1 cellular context compared by ENCODE assay signal in genomic region chr4:30938956-30939528, GRCh38.
TF ChIP-seq lines count a peak whose summit lies in the region.

No MANE protein-coding gene starts in this region.

TF ChIP-seq in HCT116, 20 proteins besides CTCF, POLR2A, EP300 and RAD21 (continued from another document):
- TF ChIP-seq, protein P1, sequence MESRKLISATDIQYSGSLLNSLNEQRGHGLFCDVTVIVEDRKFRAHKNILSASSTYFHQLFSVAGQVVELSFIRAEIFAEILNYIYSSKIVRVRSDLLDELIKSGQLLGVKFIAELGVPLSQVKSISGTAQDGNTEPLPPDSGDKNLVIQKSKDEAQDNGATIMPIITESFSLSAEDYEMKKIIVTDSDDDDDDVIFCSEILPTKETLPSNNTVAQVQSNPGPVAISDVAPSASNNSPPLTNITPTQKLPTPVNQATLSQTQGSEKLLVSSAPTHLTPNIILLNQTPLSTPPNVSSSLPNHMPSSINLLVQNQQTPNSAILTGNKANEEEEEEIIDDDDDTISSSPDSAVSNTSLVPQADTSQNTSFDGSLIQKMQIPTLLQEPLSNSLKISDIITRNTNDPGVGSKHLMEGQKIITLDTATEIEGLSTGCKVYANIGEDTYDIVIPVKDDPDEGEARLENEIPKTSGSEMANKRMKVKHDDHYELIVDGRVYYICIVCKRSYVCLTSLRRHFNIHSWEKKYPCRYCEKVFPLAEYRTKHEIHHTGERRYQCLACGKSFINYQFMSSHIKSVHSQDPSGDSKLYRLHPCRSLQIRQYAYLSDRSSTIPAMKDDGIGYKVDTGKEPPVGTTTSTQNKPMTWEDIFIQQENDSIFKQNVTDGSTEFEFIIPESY (IDR thresholded peaks at IDR 0.05; ENCODE audit: extremely low read depth, insufficient replicate concordance, low read length) = no peak
- TF ChIP-seq SRF (IDR thresholded peaks at IDR 0.05; ENCODE audit: low read depth) (no peak), EZH2 (IDR thresholded peaks at IDR 0.05) (no peak), SIN3A (IDR thresholded peaks at IDR 0.05; ENCODE audit: low read depth) (no peak), JUND (IDR thresholded peaks at IDR 0.05) (no peak), ZNF274 (IDR thresholded peaks at IDR 0.05; ENCODE audit: low read depth, low read length) (no peak)
TF ChIP-seq in HCT116: peak in this region for 0.
